Comparison of ENCODE assay signal across 11 cellular contexts in the genomic region with DNA sequence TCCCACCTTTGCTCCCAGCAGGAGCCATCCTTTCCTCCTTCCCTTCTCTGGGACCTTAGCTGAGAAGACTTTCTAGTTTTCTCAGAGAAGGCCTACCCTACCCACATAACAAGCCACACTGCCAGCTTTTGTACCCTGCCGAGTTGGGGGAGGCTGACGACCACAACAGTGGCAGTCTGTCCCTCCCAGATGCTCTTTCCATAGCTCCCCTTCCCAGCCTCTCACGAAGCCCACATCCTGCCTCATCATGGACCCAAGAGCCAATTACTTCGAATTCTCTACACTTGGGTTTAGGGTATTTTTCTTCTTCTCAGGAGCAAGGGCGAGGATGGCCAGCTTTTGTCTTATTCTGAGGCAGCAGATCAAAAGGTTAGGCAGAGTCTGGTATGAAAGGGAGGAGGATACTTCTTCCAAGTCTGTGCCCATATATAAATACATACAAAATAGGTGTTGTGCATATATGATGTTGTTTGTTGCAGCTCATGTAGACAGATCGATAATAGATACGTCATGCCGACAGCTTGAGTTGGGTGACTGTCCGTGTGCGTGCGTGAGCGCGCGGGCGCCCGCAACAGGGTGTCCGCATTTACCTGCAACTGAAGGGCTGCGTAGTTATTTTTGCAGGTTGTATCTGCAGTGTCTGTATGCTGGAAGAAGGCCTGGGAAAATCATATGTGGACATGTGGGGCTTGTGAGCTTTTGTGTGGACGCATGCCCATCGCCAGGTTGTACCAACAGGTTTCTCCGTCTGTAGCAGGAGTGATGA. TPM values are rescaled to one million over a fixed set of nuclear protein-coding genes. Genes with fewer than 3 reads are reported as not detected.
DNase-seq lines count a peak whose midpoint lies in the region; ATAC-seq, FAIRE-seq and TF ChIP-seq lines count a peak whose summit lies in the region.
"Had no signal": no experiment of that assay in that cellular context is flagged by ENCODE, and none has a peak within 500 bp of the region (broad histone marks: within the 10 kb centered on the region; RNA-seq: fewer than 3 reads in every experiment).

No MANE protein-coding gene starts in this region.

- H3K9me2 ChIP-seq in HCT116 (ENCODE audit: insufficient read depth) = no peaks in the 10 kb centered on the region

- SMC1A ChIA-PET in GM12878 (lab: Charles Lee; ENCODE audit: uncharacterized antibody, unreplicated experiment) = interaction anchor here (0.8 to 4.9 kb wide), 3 partner anchors 14 to 69 kb away, joined by 3 to 32 read pairs (median 3); no protein-coding TSS in a partner anchor

- H3K4me3 ChIP-seq in A549 = peak overlapping the region; percentile 54
- peak overlapping the region; percentile 65 to 84 for H3K4me3 ChIP-seq in HCT116 (replicated peaks in 1 of 2; ENCODE audit: low read depth in 1 of 2, low read length in 2 of 2)
- no peak overlapping the region for H3K4me3 ChIP-seq in GM12878
- peak overlapping the region in 1 of 2 experiments; percentile 74 for H3K4me3 ChIP-seq in mesenchymal stem cell (ENCODE audit: insufficient read depth in 1 of 2, low read depth in 1 of 2, low read length in 2 of 2)
- no peak overlapping the region for H3K4me3 ChIP-seq in HAP-1

- H3K4me1 ChIP-seq in A549 = 0 out of 3 replicates have a peak, but pooled peaks cover 4% of the 10 kb centered on the region
- H3K4me1 ChIP-seq in HCT116 (ENCODE audit: control insufficient read depth in 1 of 2, insufficient read depth in 2 of 2, low read length in 2 of 2) = peaks cover 3 to 15% of the 10 kb centered on the region in 2 experiments; a peak in 3 of 4 replicates
- peaks cover 10% of the 10 kb centered on the region for H3K4me1 ChIP-seq in GM12878 (ENCODE audit: control insufficient read depth, insufficient read depth, low read length)
- H3K4me1 ChIP-seq in mesenchymal stem cell (ENCODE audit: control insufficient read depth, insufficient read depth, low read depth, low read length) = peaks cover 12% of the 10 kb centered on the region
- peaks cover 10% of the 10 kb centered on the region for H3K4me1 ChIP-seq in HAP-1

- no peak overlapping the region for H2BK5ac ChIP-seq in mesenchymal stem cell (ENCODE audit: low read depth, low read length, poor library complexity, severe bottlenecking)

- intact Hi-C loops in HCT116 (cut with micrococcal nuclease) = no loop called here
- intact Hi-C loops in GM12878 (cut with micrococcal nuclease; ENCODE audit: unreplicated experiment) = no loop called here

- no peak for TF ChIP-seq CTCF in A549 (IDR thresholded peaks at IDR 0.05)
- no peak for TF ChIP-seq CTCF in HCT116 (IDR thresholded peaks at IDR 0.05 in 2 of 3, conservative IDR thresholded peaks at IDR 0.05 in 1 of 3; ENCODE audit: borderline replicate concordance in 1 of 3, insufficient read depth in 1 of 3, low read depth in 2 of 3, low read length in 2 of 3)
- no peak for TF ChIP-seq CTCF in GM12878 (IDR thresholded peaks at IDR 0.05 in 2 of 3, conservative IDR thresholded peaks at IDR 0.05 in 1 of 3; ENCODE audit: control insufficient read depth in 2 of 3, extremely low read depth in 1 of 3, insufficient read depth in 1 of 3, low read depth in 3 of 3, low read length in 3 of 3)

- BruUV-seq in HCT116 (replicated peaks; lab: Mats Ljungman, UMichigan) (no TSS peak), GM12878 (replicated peaks; lab: Mats Ljungman, UMichigan) (no TSS peak)

- CTCF ChIA-PET in A549 (lab: Yijun Ruan, JAX) = interaction anchor here (1.1 to 2.8 kb wide), 4 partner anchors 14 to 137 kb away, joined by 3 to 9 read pairs (median 6); partner anchors contain the start of gene VSIG2
- CTCF ChIA-PET in HCT116 (lab: Charles Lee) = interaction anchor here (0.9 to 1.1 kb wide), 2 partner anchors 9 to 25 kb away, joined by 3 read pairs; no protein-coding TSS in a partner anchor
- CTCF ChIA-PET in GM12878 (lab: Yijun Ruan, JAX) = interaction anchor here (1.0 to 12.2 kb wide), 6 partner anchors 7 to 67 kb away, joined by 3 to 202 read pairs (median 6); partner anchors contain the start of genes ESAM, SIAE and SPA17

- ATAC-seq in A549 (no peak), HCT116 (no peak), GM12878 (no peak)

- no peak overlapping the region for H2BK120ac ChIP-seq in mesenchymal stem cell (ENCODE audit: low read depth, low read length)

- in situ Hi-C loops in GM12878 (cut with MboI) (no loop called here), HAP-1 (cut with MboI; ENCODE audit: low sequenced_read_pairs) (no loop called here)

- no peak overlapping the region for H2BK12ac ChIP-seq in mesenchymal stem cell (ENCODE audit: low read length in 2 of 2)

- 0 out of 2 replicates have a peak, but pooled peaks cover 5% of the 10 kb centered on the region for H3K79me2 ChIP-seq in HCT116 (ENCODE audit: insufficient read depth, low read length)
- H3K79me2 ChIP-seq in GM12878 (ENCODE audit: control insufficient read depth, insufficient read depth, low read length) = no peaks in the 10 kb centered on the region

- H3K14ac ChIP-seq in mesenchymal stem cell (ENCODE audit: low read length in 2 of 2) = no peak overlapping the region

- H3K79me1 ChIP-seq in mesenchymal stem cell (replicated peaks; ENCODE audit: low read length, poor library complexity, severe bottlenecking) = no peaks in the 10 kb centered on the region

- H2AFZ ChIP-seq in HCT116 (ENCODE audit: low read depth, low read length, poor library complexity, severe bottlenecking) = peak overlapping the region; percentile 68
- no peak overlapping the region for H2AFZ ChIP-seq in GM12878 (ENCODE audit: control insufficient read depth, low read depth, low read length)
- H2AFZ ChIP-seq in mesenchymal stem cell (ENCODE audit: low read depth, low read length) = no peak overlapping the region

- no peak overlapping the region for H4K91ac ChIP-seq in mesenchymal stem cell (ENCODE audit: low read length)

- H3K9ac ChIP-seq in HCT116 (ENCODE audit: low read length) = peak overlapping the region; percentile 64
- no peak overlapping the region for H3K9ac ChIP-seq in GM12878 (ENCODE audit: control insufficient read depth, insufficient read depth, low read length)
- no peak overlapping the region for H3K9ac ChIP-seq in mesenchymal stem cell (ENCODE audit: low read length)

- 79% methylated on average over 21 of the region's 21 CpGs for WGBS in A549 (ENCODE audit: missing lambda C conversion rate)
- 67% methylated on average over 21 of the region's 21 CpGs for WGBS in GM12878 (ENCODE audit: insufficient coverage, insufficient replicate concordance, low lambda C conversion rate, missing lambda C conversion rate)
- WGBS in mesenchymal stem cell = 44% methylated on average over 18 of the region's 21 CpGs

- TF ChIP-seq POLR2A in A549 (IDR thresholded peaks at IDR 0.05; ENCODE audit: low read length) = no peak
- no peak for TF ChIP-seq POLR2A in HCT116 (IDR thresholded peaks at IDR 0.05; ENCODE audit: borderline replicate concordance, extremely low read depth, insufficient read depth, insufficient read length)
- TF ChIP-seq POLR2A in GM12878 (IDR thresholded peaks at IDR 0.05; ENCODE audit: low read depth, low read length) = no peak

- POLR2A ChIA-PET in A549 (lab: Yijun Ruan, JAX) = no interaction called here
- POLR2A ChIA-PET in HCT116 (lab: Charles Lee) = no interaction called here
- POLR2A ChIA-PET in GM12878 (lab: Charles Lee) = interaction anchor here (0.9 kb wide), 1 partner anchor 8 kb away, joined by 3 read pairs; no protein-coding TSS in a partner anchor

- H3K23ac ChIP-seq in mesenchymal stem cell (ENCODE audit: low read length in 2 of 2) = peak overlapping the region in 1 of 2 experiments; percentile 32

- H3K18ac ChIP-seq in mesenchymal stem cell (ENCODE audit: low read depth in 1 of 2, low read length in 2 of 2) = no peak overlapping the region

- H3K9me3 ChIP-seq in A549 = no peaks in the 10 kb centered on the region
- H3K9me3 ChIP-seq in HCT116 (ENCODE audit: control insufficient read depth in 1 of 2, insufficient read depth in 1 of 2, low read depth in 1 of 2, low read length in 2 of 2) = no peaks in the 10 kb centered on the region
- no peaks in the 10 kb centered on the region for H3K9me3 ChIP-seq in GM12878 (replicated peaks; ENCODE audit: control insufficient read depth, insufficient read depth, low read length)
- H3K9me3 ChIP-seq in mesenchymal stem cell (ENCODE audit: control insufficient read depth, low read length) = peaks cover 2% of the 10 kb centered on the region
- no peaks in the 10 kb centered on the region for H3K9me3 ChIP-seq in HAP-1

- no peaks in the 10 kb centered on the region for H3K36me3 ChIP-seq in HCT116 (ENCODE audit: control insufficient read depth in 1 of 2, insufficient read depth in 2 of 2, low read length in 2 of 2)
- H3K36me3 ChIP-seq in GM12878 (ENCODE audit: control insufficient read depth in 2 of 2, insufficient read depth in 2 of 2, low read length in 1 of 2) = no peaks in the 10 kb centered on the region
- H3K36me3 ChIP-seq in mesenchymal stem cell (ENCODE audit: control insufficient read depth in 1 of 2, insufficient read depth in 2 of 2, low read depth in 1 of 2, low read length in 2 of 2) = no peaks in the 10 kb centered on the region
- H3K36me3 ChIP-seq in HAP-1 (replicated peaks) = no peaks in the 10 kb centered on the region

- H2BK15ac ChIP-seq in mesenchymal stem cell (ENCODE audit: low read depth, poor library complexity, severe bottlenecking) = no peak overlapping the region

- no peaks in the 10 kb centered on the region for H4K20me1 ChIP-seq in HCT116 (ENCODE audit: insufficient read depth)
- no peaks in the 10 kb centered on the region for H4K20me1 ChIP-seq in GM12878 (ENCODE audit: control insufficient read depth, insufficient read depth)

- TF ChIP-seq EP300 in A549 (IDR thresholded peaks at IDR 0.05) (no peak), GM12878 (IDR thresholded peaks at IDR 0.05; ENCODE audit: borderline replicate concordance in 1 of 2, control insufficient read depth in 1 of 2, low read depth in 2 of 2, low read length in 2 of 2) (no peak)

- RAD21 ChIA-PET in HCT116 (lab: Charles Lee; ENCODE audit: low non-redundant PET in 1 of 2, low total read pairs in 2 of 2, uncharacterized antibody in 2 of 2, unreplicated experiment in 2 of 2) (no interaction called here), GM12878 (lab: Charles Lee; ENCODE audit: unreplicated experiment) (interaction anchor here (0.6 to 2.9 kb wide), 4 partner anchors 21 to 69 kb away, joined by 3 to 23 read pairs (median 4); no protein-coding TSS in a partner anchor)

- peaks cover 7% of the 10 kb centered on the region; the same call in 1 of the 2 replicates for H3K27me3 ChIP-seq in HCT116 (ENCODE audit: insufficient read depth, low read length)
- peaks cover 2 to 3% of the 10 kb centered on the region in 2 experiments; a peak in 1 of 4 replicates for H3K27me3 ChIP-seq in GM12878 (replicated peaks in 1 of 2; ENCODE audit: control insufficient read depth in 2 of 2, insufficient read depth in 2 of 2, low read length in 1 of 2)
- peaks cover 95 to 96% of the 10 kb centered on the region in 2 experiments for H3K27me3 ChIP-seq in mesenchymal stem cell (ENCODE audit: control insufficient read depth in 1 of 2, insufficient read depth in 1 of 2, low read length in 2 of 2)
- H3K27me3 ChIP-seq in HAP-1 (ENCODE audit: low read depth) = peaks cover 6% of the 10 kb centered on the region; the same call in 1 of the 2 replicates

- TF ChIP-seq RAD21 in A549 (conservative IDR thresholded peaks at IDR 0.05 in 1 of 2, IDR thresholded peaks at IDR 0.05 in 1 of 2) = no peak
- no peak for TF ChIP-seq RAD21 in HCT116 (IDR thresholded peaks at IDR 0.05; ENCODE audit: low read depth)
- TF ChIP-seq RAD21 in GM12878 (IDR thresholded peaks at IDR 0.05; ENCODE audit: insufficient read depth, low read depth, low read length) = no peak

- H3K4ac ChIP-seq in mesenchymal stem cell (ENCODE audit: low read depth in 1 of 2, low read length in 2 of 2) = no peak overlapping the region

- DNase-seq in A549 (ENCODE audit: low read depth in 1 of 2, low spot score in 1 of 2) = no peak
- DNase-seq in HCT116 (ENCODE audit: low read depth, low spot score) = no peak
- no peak for DNase-seq in GM12878 (ENCODE audit: low read depth, low spot score)
- DNase-seq in mesenchymal stem cell = no peak
- DNase-seq in amygdala (lab: John Stamatoyannopoulos, UW) = no peak
- no peak for DNase-seq in NCI-H526 treated with DMSO at 0.1 percent for 48 hours (lab: John Stamatoyannopoulos, UW)
- no peak for DNase-seq in HAP-1 (ENCODE audit: low spot score in 2 of 2)
- no peak for DNase-seq in NCI-H187 treated with DMSO at 0.1 percent for 48 hours (lab: John Stamatoyannopoulos, UW)
- DNase-seq: cortex of kidney had no signal

- H4K8ac ChIP-seq in mesenchymal stem cell (ENCODE audit: low read length) = no peak overlapping the region

- H2AK5ac ChIP-seq in mesenchymal stem cell (ENCODE audit: low read length, severe bottlenecking) = no peak overlapping the region

- H3K27ac ChIP-seq in A549 (no peak overlapping the region), HCT116 (ENCODE audit: low read depth, low read length) (no peak overlapping the region), GM12878 (ENCODE audit: control insufficient read depth, insufficient read depth) (no peak overlapping the region), mesenchymal stem cell (ENCODE audit: low read length, poor library complexity, severe bottlenecking) (no peak overlapping the region)

- H3K4me2 ChIP-seq in A549 (peak overlapping the region; percentile 94), HCT116 (ENCODE audit: low read length) (peak overlapping the region; percentile 100), GM12878 (ENCODE audit: control insufficient read depth, insufficient read depth) (peak overlapping the region; percentile 87), mesenchymal stem cell (ENCODE audit: low read length, poor library complexity, severe bottlenecking) (peak overlapping the region; percentile 82)

- FAIRE-seq in A549 (lab: Jason Lieb, UNC) (no peak), GM12878 (lab: Jason Lieb, UNC) (no peak)
- FAIRE-seq: urothelium cell line had no signal

RNA-seq across cellular contexts. Expression of gene NRGN, which starts 0.8 kb away (rescaled TPM):
- polyA plus RNA-seq in A549 (2011; rRNA removed) (1.2 and 1.6 TPM in 2 replicates), A549 (2017; fragmentation: RNase III; extraction: RNeasy Plus Mini Kit Qiagen cat#74134 plus additional on column Dnase treatment) (3.3 to 3.5 TPM (median 3.4 TPM) in 3 replicates), GM12878 (2011; rRNA removed) (0.97 and 2.1 TPM in 2 replicates), GM12878 (2014; fragmentation: Illumina TruSeq; extraction: Trizol) (1.2 TPM in 1 of 2 replicates, not detected in the other), GM12878 (2014; fragmentation: Nextera tagmentation; extraction: Ambion mirVana) (not detected), GM12878 (2014; rRNA removed) (2.8 and 3.5 TPM in 2 replicates), GM12878 (2016; fragmentation: Nextera tagmentation; extraction: Ambion mirVana) (1 to 10 TPM in 1 of 2 experiments, under 1 TPM in 1; 0.92 to 1.1 TPM)
- polyA plus RNA-seq in A549 (2012; cell fraction: cytosol; rRNA removed) = 9.5 and 10.0 TPM in 2 replicates
- 6.6 and 8.3 TPM in 2 replicates for polyA plus RNA-seq in A549 (2012; cell fraction: nucleus; rRNA removed)
- 2.2 and 3.4 TPM in 2 replicates for polyA minus RNA-seq in A549 (2011; rRNA and poly(A)+ RNA removed)
- total RNA-seq in HCT116 (2021; ENCODE audit: unreplicated experiment) (33.3 TPM), GM12878 (2014; rRNA removed) (0.49 and 1.1 TPM in 2 replicates), GM12878 (2014; rRNA removed; fragmentation: Illumina TruSeq; extraction: Trizol) (0.36 TPM in 1 of 2 replicates, not detected in the other), GM12878 (2021) (2.7 and 3.2 TPM in 2 replicates)
- 14.7 and 19.4 TPM in 2 replicates for polyA plus RNA-seq in HCT116 (2012)
- not detected in 2 replicates for total RNA-seq in GM12878 (2013; cell fraction: nucleolus; rRNA removed)
- 0.84 TPM for polyA plus RNA-seq in GM12878 (2011; ENCODE audit: low read depth)
- 4.2 and 5.7 TPM in 2 replicates for polyA plus RNA-seq in GM12878 (2011; cell fraction: cytosol; rRNA removed)
- 9.3 and 10.5 TPM in 2 replicates for polyA plus RNA-seq in GM12878 (2011; cell fraction: nucleus; rRNA removed)
- 2.3 and 2.8 TPM in 2 replicates for polyA plus RNA-seq in GM12878 (2012)
- polyA minus RNA-seq in GM12878 (2011; rRNA and poly(A)+ RNA removed) = 0.88 and 0.95 TPM in 2 replicates
- polyA minus RNA-seq in GM12878 (2011; cell fraction: cytosol; rRNA and poly(A)+ RNA removed) = 2.0 and 2.1 TPM in 2 replicates
- polyA minus RNA-seq in GM12878 (2011; cell fraction: nucleus; rRNA and poly(A)+ RNA removed) = 1.9 and 2.4 TPM in 2 replicates
- 0.90 TPM for polyA plus RNA-seq in mesenchymal stem cell (2013, experiment 1 of 2)
- 0.68 TPM for polyA plus RNA-seq in mesenchymal stem cell (2013, experiment 2 of 2)

RNA-seq across cellular contexts. Expression of gene VSIG2, which starts 13.2 kb away (rescaled TPM):
- polyA plus RNA-seq in A549 (2011; rRNA removed) (not detected in 2 replicates), A549 (2017; fragmentation: RNase III; extraction: RNeasy Plus Mini Kit Qiagen cat#74134 plus additional on column Dnase treatment) (not detected in 3 replicates), GM12878 (2011; rRNA removed) (0.12 and 0.15 TPM in 2 replicates), GM12878 (2014; fragmentation: Illumina TruSeq; extraction: Trizol) (not detected in 2 replicates), GM12878 (2014; fragmentation: Nextera tagmentation; extraction: Ambion mirVana) (not detected), GM12878 (2014; rRNA removed) (0.15 and 0.27 TPM in 2 replicates), GM12878 (2016; fragmentation: Nextera tagmentation; extraction: Ambion mirVana) (under 1 TPM in 1 of 2 experiments, not detected in 1; 0.19 TPM)
- polyA plus RNA-seq in A549 (2012; cell fraction: cytosol; rRNA removed) = 0.03 TPM in 1 of 2 replicates, not detected in the other
- 0.12 and 0.27 TPM in 2 replicates for polyA plus RNA-seq in A549 (2012; cell fraction: nucleus; rRNA removed)
- polyA minus RNA-seq in A549 (2011; rRNA and poly(A)+ RNA removed) = 0.19 TPM in 1 of 2 replicates, not detected in the other
- total RNA-seq in HCT116 (2021; ENCODE audit: unreplicated experiment) (not detected), GM12878 (2014; rRNA removed) (not detected in 2 replicates), GM12878 (2014; rRNA removed; fragmentation: Illumina TruSeq; extraction: Trizol) (0.13 TPM in 1 of 2 replicates, not detected in the other), GM12878 (2021) (0.31 and 0.40 TPM in 2 replicates)
- polyA plus RNA-seq in HCT116 (2012) = 0.05 and 0.08 TPM in 2 replicates
- 0.46 TPM in 1 of 2 replicates, not detected in the other for total RNA-seq in GM12878 (2013; cell fraction: nucleolus; rRNA removed)
- not detected for polyA plus RNA-seq in GM12878 (2011; ENCODE audit: low read depth)
- polyA plus RNA-seq in GM12878 (2011; cell fraction: cytosol; rRNA removed) = 0.07 TPM in 1 of 2 replicates, not detected in the other
- 0.41 and 1.0 TPM in 2 replicates for polyA plus RNA-seq in GM12878 (2011; cell fraction: nucleus; rRNA removed)
- polyA plus RNA-seq in GM12878 (2012) = 0.14 TPM in 1 of 2 replicates, not detected in the other
- polyA minus RNA-seq in GM12878 (2011; rRNA and poly(A)+ RNA removed) = not detected in 2 replicates
- not detected in 2 replicates for polyA minus RNA-seq in GM12878 (2011; cell fraction: cytosol; rRNA and poly(A)+ RNA removed)
- polyA minus RNA-seq in GM12878 (2011; cell fraction: nucleus; rRNA and poly(A)+ RNA removed) = not detected in 2 replicates
- not detected for polyA plus RNA-seq in mesenchymal stem cell (2013, experiment 1 of 2)
- not detected for polyA plus RNA-seq in mesenchymal stem cell (2013, experiment 2 of 2)
- total RNA-seq: SK-MEL-5 had no signal

RNA-seq across cellular contexts. Expression of gene ESAM, which starts 23.2 kb away (rescaled TPM):
- polyA plus RNA-seq in A549 (2011; rRNA removed) = 11.7 and 14.5 TPM in 2 replicates
- 13.9 and 18.5 TPM in 2 replicates for polyA plus RNA-seq in A549 (2012; cell fraction: cytosol; rRNA removed)
- 25.8 and 28.9 TPM in 2 replicates for polyA plus RNA-seq in A549 (2012; cell fraction: nucleus; rRNA removed)
- polyA plus RNA-seq in A549 (2017; fragmentation: RNase III; extraction: RNeasy Plus Mini Kit Qiagen cat#74134 plus additional on column Dnase treatment) = 6.2 to 9.1 TPM (median 6.8 TPM) in 3 replicates
- 7.6 and 11.0 TPM in 2 replicates for polyA minus RNA-seq in A549 (2011; rRNA and poly(A)+ RNA removed)
- total RNA-seq in HCT116 (2021; ENCODE audit: unreplicated experiment) = 6.1 TPM
- polyA plus RNA-seq in HCT116 (2012) = 4.7 and 6.1 TPM in 2 replicates
- total RNA-seq in GM12878 (2013; cell fraction: nucleolus; rRNA removed) = 17.0 and 18.6 TPM in 2 replicates
- 16.3 and 20.6 TPM in 2 replicates for total RNA-seq in GM12878 (2014; rRNA removed)
- 9.2 and 9.4 TPM in 2 replicates for total RNA-seq in GM12878 (2014; rRNA removed; fragmentation: Illumina TruSeq; extraction: Trizol)
- total RNA-seq in GM12878 (2021) = 26.1 and 26.9 TPM in 2 replicates
- polyA plus RNA-seq in GM12878 (2011; ENCODE audit: low read depth) = 7.7 TPM
- polyA plus RNA-seq in GM12878 (2011; rRNA removed) = 5.7 and 15.3 TPM in 2 replicates
- 12.8 and 13.5 TPM in 2 replicates for polyA plus RNA-seq in GM12878 (2011; cell fraction: cytosol; rRNA removed)
- 32.4 and 38.8 TPM in 2 replicates for polyA plus RNA-seq in GM12878 (2011; cell fraction: nucleus; rRNA removed)
- polyA plus RNA-seq in GM12878 (2012) = 17.7 and 20.4 TPM in 2 replicates
- 14.4 and 18.4 TPM in 2 replicates for polyA plus RNA-seq in GM12878 (2014; fragmentation: Illumina TruSeq; extraction: Trizol)
- polyA plus RNA-seq in GM12878 (2014; fragmentation: Nextera tagmentation; extraction: Ambion mirVana) = 1 to 10 TPM; 2.7 to 6.9 TPM
- polyA plus RNA-seq in GM12878 (2014; rRNA removed) = 22.3 and 24.6 TPM in 2 replicates
- polyA plus RNA-seq in GM12878 (2016; fragmentation: Nextera tagmentation; extraction: Ambion mirVana) = 10 to 100 TPM; 34.2 to 43.6 TPM
- polyA minus RNA-seq in GM12878 (2011; rRNA and poly(A)+ RNA removed) = 6.6 and 9.7 TPM in 2 replicates
- 2.5 and 2.9 TPM in 2 replicates for polyA minus RNA-seq in GM12878 (2011; cell fraction: cytosol; rRNA and poly(A)+ RNA removed)
- polyA minus RNA-seq in GM12878 (2011; cell fraction: nucleus; rRNA and poly(A)+ RNA removed) = 7.5 and 9.0 TPM in 2 replicates
- 0.10 TPM for polyA plus RNA-seq in mesenchymal stem cell (2013, experiment 1 of 2)
- 0.05 TPM for polyA plus RNA-seq in mesenchymal stem cell (2013, experiment 2 of 2)
- total RNA-seq: SK-MEL-5 had no signal

Comparison
In these comparisons a context has a peak if more than half of its experiments do, and no peak if none do; other contexts are left out.
1. H3K4me3 ChIP-seq: peak in A549 (single experiment) and HCT116 (2 of 2); none in GM12878 (single experiment) and HAP-1 (single experiment).
2. Peak in every context shown above with its lines, with median percentiles within 50 percentile points of each other: H3K4me2 ChIP-seq.